In genomic region chr1:14924455-14925325, GRCh38 we compare ENCODE assay signal across 1 cellular context.
TF ChIP-seq lines count a peak whose summit lies in the region.

No MANE protein-coding gene starts in this region.

TF ChIP-seq in HEK293, 187 proteins besides CTCF, POLR2A, EP300 and RAD21 (continued from another document):
- no peak for TF ChIP-seq ZBTB10 (tag by site-specific recombination; IDR thresholded peaks at IDR 0.05)
- peak; percentile 82 for TF ChIP-seq ZIC2 (tag by site-specific recombination; IDR thresholded peaks at IDR 0.05)
- no peak for TF ChIP-seq ZNF660 (tag by site-specific recombination; IDR thresholded peaks at IDR 0.05)
- no peak for TF ChIP-seq ZSCAN18 (tag by site-specific recombination; IDR thresholded peaks at IDR 0.05)
- TF ChIP-seq ZNF518A (tag by site-specific recombination; conservative IDR thresholded peaks at IDR 0.05; ENCODE audit: low read depth) = no peak
- TF ChIP-seq GLIS1 (tag by site-specific recombination; IDR thresholded peaks at IDR 0.05) = peak; percentile 94
- TF ChIP-seq ZFHX2 (tag by site-specific recombination; conservative IDR thresholded peaks at IDR 0.05) = peak; percentile 71
- TF ChIP-seq ELK4 (IDR thresholded peaks at IDR 0.05; ENCODE audit: borderline replicate concordance, low read depth, low read length) = no peak
- peak; percentile 65 for TF ChIP-seq PRDM1 (tag by site-specific recombination; IDR thresholded peaks at IDR 0.05)
- no peak for TF ChIP-seq ZSCAN16 (tag by site-specific recombination; IDR thresholded peaks at IDR 0.05)
- TF ChIP-seq ZNF302 (tag by site-specific recombination; IDR thresholded peaks at IDR 0.05; ENCODE audit: low read depth) = no peak
- 0 out of 2 replicates have a peak, but pooled peaks have one; percentile 15 for TF ChIP-seq KLF17 (tag by site-specific recombination; IDR thresholded peaks at IDR 0.05)
- peak; percentile 37; the same call in 1 of the 2 replicates for TF ChIP-seq ZBTB17 (tag by site-specific recombination; IDR thresholded peaks at IDR 0.05)
- TF ChIP-seq ZNF324 (tag by site-specific recombination; IDR thresholded peaks at IDR 0.05) = no peak
- TF ChIP-seq ZNF398 (tag by site-specific recombination; IDR thresholded peaks at IDR 0.05) = peak; percentile 64
- no peak for TF ChIP-seq ZNF776 (tag by site-specific recombination; IDR thresholded peaks at IDR 0.05; ENCODE audit: borderline replicate concordance)
- TF ChIP-seq ZNF341 (tag by site-specific recombination; IDR thresholded peaks at IDR 0.05; ENCODE audit: low read depth) = 0 out of 2 replicates have a peak, but pooled peaks have one; percentile 21
- peak; percentile 68 for TF ChIP-seq ZBTB26 (tag by site-specific recombination; optimal IDR thresholded peaks at IDR 0.05)
- TF ChIP-seq ZBTB20 (tag by site-specific recombination; IDR thresholded peaks at IDR 0.05) = peak; percentile 76
- TF ChIP-seq HOXA7 (CRISPR knock-in tag; IDR thresholded peaks at IDR 0.05; ENCODE audit: borderline replicate concordance) = no peak
- no peak for TF ChIP-seq KLF8 (tag by site-specific recombination; IDR thresholded peaks at IDR 0.05)
- TF ChIP-seq ZSCAN4 (tag by site-specific recombination; IDR thresholded peaks at IDR 0.05) = no peak
- no peak for TF ChIP-seq ZBTB11 (tag by site-specific recombination; conservative IDR thresholded peaks at IDR 0.05; ENCODE audit: low read depth)
- peak; percentile 68; the same call in 1 of the 2 replicates for TF ChIP-seq PATZ1 (tag by site-specific recombination; IDR thresholded peaks at IDR 0.05)
- no peak for TF ChIP-seq ZNF433 (tag by site-specific recombination; IDR thresholded peaks at IDR 0.05; ENCODE audit: low read depth)
- no peak for TF ChIP-seq ZNF10 (tag by site-specific recombination; IDR thresholded peaks at IDR 0.05)
- TF ChIP-seq KLF1 (tag by site-specific recombination; IDR thresholded peaks at IDR 0.05) = 0 out of 2 replicates have a peak, but pooled peaks have one; percentile 31
- no peak for TF ChIP-seq ZNF830 (tag by site-specific recombination; IDR thresholded peaks at IDR 0.05; ENCODE audit: low read depth)
- TF ChIP-seq GLIS2 (tag by site-specific recombination; IDR thresholded peaks at IDR 0.05) = peak; percentile 90
